ENCODE assay signal across 10 cellular contexts in the genomic region with DNA sequence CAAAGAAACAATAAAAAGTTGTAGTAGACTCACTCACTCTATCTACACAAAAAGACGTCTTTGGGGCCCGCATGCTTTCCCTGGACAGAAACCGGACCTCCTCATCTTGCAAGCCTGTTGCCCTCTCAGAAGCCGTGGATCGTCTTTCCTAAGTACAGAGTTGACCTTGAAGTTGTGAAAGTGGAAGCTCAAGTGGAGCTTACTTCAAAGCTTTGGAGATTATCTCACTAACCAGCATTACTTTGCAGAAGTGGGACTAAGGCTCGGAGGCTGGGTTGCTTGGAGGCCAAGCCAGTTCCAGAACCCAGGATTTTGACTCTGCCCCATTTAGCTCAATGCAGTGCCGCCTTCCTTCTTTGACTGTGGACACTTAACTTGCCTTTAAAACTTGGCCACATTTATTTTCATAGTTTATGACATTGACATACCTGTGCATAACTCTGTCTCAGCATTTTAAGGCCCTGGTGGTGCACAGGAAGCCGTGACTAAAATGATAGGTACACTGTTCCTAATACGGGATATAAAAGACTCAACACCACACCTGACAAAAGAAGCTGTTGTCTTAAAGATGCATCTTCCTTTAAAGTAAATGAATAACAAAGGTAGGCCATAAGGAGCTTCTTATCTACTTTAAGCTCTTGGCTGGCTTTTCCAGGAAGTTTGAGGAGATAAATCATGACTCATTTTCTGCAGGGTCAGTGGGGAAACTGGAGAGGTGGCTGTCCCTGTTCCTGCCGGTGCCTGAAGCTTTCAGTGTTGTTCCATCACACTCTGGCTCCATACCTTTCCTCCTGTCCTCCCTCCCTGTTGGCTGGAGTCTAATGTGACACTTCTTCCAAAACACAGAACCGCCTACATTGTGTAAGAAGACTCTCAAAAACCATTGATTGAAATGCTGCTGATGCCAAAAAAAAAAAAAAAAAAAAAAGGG. TPM values are rescaled to one million over a fixed set of nuclear protein-coding genes. Genes with fewer than 3 reads are reported as not detected.
A peak's percentile ranks its signal among the peaks of the same experiment; 100 is the strongest.
DNase-seq lines count a peak whose midpoint lies in the region; ATAC-seq and TF ChIP-seq lines count a peak whose summit lies in the region.
"Had no signal": no experiment of that assay in that cellular context is flagged by ENCODE, and none has a peak within 500 bp of the region (broad histone marks: within the 10 kb centered on the region; RNA-seq: fewer than 3 reads in every experiment).

No MANE protein-coding gene starts in this region.

- ATAC-seq in GM19455 (IDR thresholded peaks at IDR 0.05; ENCODE audit: unreplicated experiment): no peak

- CTCF ChIA-PET in RWPE1 (lab: Yijun Ruan, JAX): interaction anchor here (0.7 kb wide), 1 partner anchor 36 kb away, joined by 3 read pairs; no protein-coding TSS in a partner anchor

- H3K36me3 ChIP-seq in esophagus squamous epithelium: no peaks in the 10 kb centered on the region
- H3K36me3 ChIP-seq in skeletal muscle tissue (ENCODE audit: control insufficient read depth in 3 of 3, insufficient read depth in 3 of 3, low read length in 3 of 3): no peaks in the 10 kb centered on the region

- H3K36me3 Mint-ChIP-seq in HFFc6 (ENCODE audit: low read depth): no peaks in the 10 kb centered on the region

- DNase-seq in HFFc6 (peak; percentile 30), RWPE1 (ENCODE audit: low spot score) (peak; percentile 62), esophagus squamous epithelium (lab: John Stamatoyannopoulos, UW) (no peak), occipital lobe (lab: John Stamatoyannopoulos, UW) (no peak), GM03348 (ENCODE audit: low spot score) (no peak), amygdala (lab: John Stamatoyannopoulos, UW) (no peak)
- DNase-seq: activated CD4-positive, alpha-beta T cell treated with anti-CD3 and anti-CD28 coated beads for 4 hours had no signal

- peak overlapping the region in 2 of 3 donors; percentile 17 to 57 for H3K9ac ChIP-seq in skeletal muscle tissue (ENCODE audit: low read depth in 1 of 3, low read length in 3 of 3)

- WGBS in esophagus squamous epithelium, 2 donors: 41 to 56% methylated on average over 10 to 11 of the region's 11 CpGs

- peaks cover 49% of the 10 kb centered on the region for H3K4me1 Mint-ChIP-seq in HFFc6 (ENCODE audit: low read depth)

- no peaks in the 10 kb centered on the region for H3K9me3 ChIP-seq in esophagus squamous epithelium
- H3K9me3 ChIP-seq in skeletal muscle tissue (ENCODE audit: control insufficient read depth in 3 of 3, low read length in 3 of 3): no peaks in the 10 kb centered on the region

- peak overlapping the region; percentile 65 for H3K27ac Mint-ChIP-seq in HFFc6

- H3K9me3 Mint-ChIP-seq in HFFc6: no peaks in the 10 kb centered on the region
- H3K9me3 Mint-ChIP-seq: neural crest cell had no signal

- H3K4me1 ChIP-seq in esophagus squamous epithelium (peaks cover 48 to 87% (median 50%) of the 10 kb centered on the region in 3 donors), skeletal muscle tissue (ENCODE audit: control insufficient read depth in 3 of 3, insufficient read depth in 3 of 3, low read length in 3 of 3) (peaks cover 22 to 36% (median 32%) of the 10 kb centered on the region in 3 donors)

- H3K27me3 Mint-ChIP-seq in HFFc6 (ENCODE audit: insufficient read depth): no peaks in the 10 kb centered on the region; the same call in 1 of the 2 replicates

- H3K27me3 ChIP-seq in esophagus squamous epithelium (no peaks in the 10 kb centered on the region), skeletal muscle tissue (ENCODE audit: control insufficient read depth in 3 of 3, insufficient read depth in 3 of 3, low read length in 3 of 3) (no peaks in the 10 kb centered on the region)

- H3K27ac ChIP-seq in RWPE1 (peak overlapping the region; percentile 57), esophagus squamous epithelium (peak overlapping the region; percentile 54 to 85 (median 68)), skeletal muscle tissue (ENCODE audit: low read depth, low read length) (peak overlapping the region; percentile 45)

- peak overlapping the region; percentile 7; the same call in 1 of the 2 replicates for H3K4me3 Mint-ChIP-seq in HFFc6
- H3K4me3 Mint-ChIP-seq: neural crest cell had no signal

- no peak for TF ChIP-seq POLR2A in esophagus squamous epithelium (IDR thresholded peaks at IDR 0.05)

- no peak overlapping the region for H3K4me3 ChIP-seq in esophagus squamous epithelium
- peak overlapping the region in 2 of 3 donors; percentile 32 to 52 for H3K4me3 ChIP-seq in skeletal muscle tissue (ENCODE audit: low read length in 3 of 3)

- POLR2A ChIA-PET in RWPE1 (lab: Yijun Ruan, JAX; ENCODE audit: low non-redundant PET): no interaction called here

- intact Hi-C loops in esophagus squamous epithelium (cut with DNase I): no loop called here

- TF ChIP-seq CTCF in HFFc6 (IDR thresholded peaks at IDR 0.05) (no peak), RWPE1 (conservative IDR thresholded peaks at IDR 0.05; ENCODE audit: low read depth) (no peak), esophagus squamous epithelium (IDR thresholded peaks at IDR 0.05) (no peak)

RNA-seq across cellular contexts. Expression of gene SLC25A25, which starts 10.7 kb away (rescaled TPM):
- 10 to 100 TPM; 16.5 to 20.7 (median 18.4) TPM for total RNA-seq in HFFc6 (2021; fragmentation: NEBNext Ultra II Directional; extraction: Animal tissue kit (Norgen Biotek cat#: 25700))
- total RNA-seq in esophagus squamous epithelium (10 to 100 TPM; 15.8 to 37.9 (median 24.1) TPM), skeletal muscle tissue (13.0 TPM), occipital lobe (36.0 TPM)

RNA-seq across cellular contexts. Expression of gene NAIF1, which starts 11.6 kb away (rescaled TPM):
- 10 to 100 TPM in 3 of 6 experiments, 1 to 10 TPM in 3; 8.7 to 11.5 (median 9.8) TPM for total RNA-seq in HFFc6 (2021; fragmentation: NEBNext Ultra II Directional; extraction: Animal tissue kit (Norgen Biotek cat#: 25700))
- total RNA-seq in esophagus squamous epithelium (1 to 10 TPM; 6.3 to 8.8 (median 7.8) TPM), skeletal muscle tissue (8.9 TPM), occipital lobe (6.4 TPM)

RNA-seq across cellular contexts. Expression of gene PTGES2, which starts 48.8 kb away (rescaled TPM):
- total RNA-seq in HFFc6 (2021; fragmentation: NEBNext Ultra II Directional; extraction: Animal tissue kit (Norgen Biotek cat#: 25700)): 10 to 100 TPM; 68.5 to 82.8 (median 70.6) TPM
- total RNA-seq in esophagus squamous epithelium: 100 to 1,000 TPM in 1 of 4 donors, 10 to 100 TPM in 3; 54.2 to 118 (median 83.0) TPM
- 47.5 TPM for total RNA-seq in skeletal muscle tissue
- 39.5 TPM for total RNA-seq in occipital lobe

Comparison
In these comparisons a context has a peak if more than half of its experiments do, and no peak if none do; other contexts are left out.
1. DNase-seq: peak in HFFc6 (single experiment) and RWPE1 (single experiment); none in esophagus squamous epithelium (single experiment), occipital lobe (single experiment), GM03348 (single experiment) and amygdala (0 of 56).
2. H3K4me3 ChIP-seq: peak in skeletal muscle tissue (2 of 3); none in esophagus squamous epithelium (0 of 4).
3. Peak in every context shown above with its lines, with median percentiles within 50 percentile points of each other: H3K27ac ChIP-seq.